Comparison of ENCODE assay signal across 8 cellular contexts in genomic region chr3:9248232-9249191, GRCh38. TPM values are rescaled to one million over a fixed set of nuclear protein-coding genes. Genes with fewer than 3 reads are reported as not detected.
DNase-seq lines count a peak whose midpoint lies in the region; ATAC-seq and TF ChIP-seq lines count a peak whose summit lies in the region.

No MANE protein-coding gene starts in this region.

- H2AFZ ChIP-seq in hepatocyte, result peak overlapping the region; percentile 81

- H3K27ac ChIP-seq in WERI-Rb-1 (peak overlapping the region; percentile 57), hepatocyte (peak overlapping the region; percentile 82)

- ATAC-seq in GM18511 (IDR thresholded peaks at IDR 0.05; ENCODE audit: unreplicated experiment) (no peak), GM21390 (IDR thresholded peaks at IDR 0.05; ENCODE audit: unreplicated experiment) (no peak)

- H3K4me3 ChIP-seq in AG09309 (ENCODE audit: control insufficient read depth, low read depth, low read length) (peak overlapping the region; percentile 47), HAP-1 (peak overlapping the region; percentile 46), WERI-Rb-1 (ENCODE audit: low read depth, low read length) (peak overlapping the region; percentile 58), hepatocyte (peak overlapping the region; percentile 77), skeletal muscle satellite cell (ENCODE audit: low read length) (no peak overlapping the region)

- H3K9me2 ChIP-seq in hepatocyte (replicated peaks; ENCODE audit: insufficient read depth), result no peaks in the 10 kb centered on the region

- H3K27me3 ChIP-seq in HAP-1 (ENCODE audit: low read depth), result no peaks in the 10 kb centered on the region
- no peaks in the 10 kb centered on the region for H3K27me3 ChIP-seq in WERI-Rb-1 (ENCODE audit: insufficient read depth, low read depth, severe bottlenecking)
- no peaks in the 10 kb centered on the region for H3K27me3 ChIP-seq in hepatocyte
- H3K27me3 ChIP-seq in skeletal muscle satellite cell (ENCODE audit: control insufficient read depth, insufficient read depth, low read length), result peaks cover 38% of the 10 kb centered on the region

- no peaks in the 10 kb centered on the region for H4K20me1 ChIP-seq in hepatocyte (ENCODE audit: insufficient read depth, poor library complexity, severe bottlenecking)

- no peaks in the 10 kb centered on the region for H3K36me3 ChIP-seq in HAP-1 (replicated peaks)
- no peaks in the 10 kb centered on the region for H3K36me3 ChIP-seq in WERI-Rb-1
- no peaks in the 10 kb centered on the region for H3K36me3 ChIP-seq in hepatocyte (replicated peaks; ENCODE audit: insufficient read depth, low read depth)
- H3K36me3 ChIP-seq in skeletal muscle satellite cell (ENCODE audit: insufficient read depth, low read length), result no peaks in the 10 kb centered on the region

- H3K9me3 ChIP-seq in HAP-1 (no peaks in the 10 kb centered on the region), WERI-Rb-1 (ENCODE audit: severe bottlenecking) (no peaks in the 10 kb centered on the region), hepatocyte (ENCODE audit: low read depth) (no peaks in the 10 kb centered on the region), skeletal muscle satellite cell (replicated peaks; ENCODE audit: low read length) (no peaks in the 10 kb centered on the region)

- H3K4me1 ChIP-seq in HAP-1, result peaks cover 3% of the 10 kb centered on the region
- H3K4me1 ChIP-seq in hepatocyte (ENCODE audit: insufficient read depth), result peaks cover 12% of the 10 kb centered on the region
- peaks cover 11% of the 10 kb centered on the region for H3K4me1 ChIP-seq in skeletal muscle satellite cell (ENCODE audit: control insufficient read depth, insufficient read depth, low read length)

- in situ Hi-C loops in HAP-1 (cut with MboI; ENCODE audit: low sequenced_read_pairs), result no loop called here

- no peak for DNase-seq in AG09309 (ENCODE audit: low read depth)
- DNase-seq in HAP-1 (ENCODE audit: low spot score in 2 of 2), result peak; percentile 41 to 55
- peak; percentile 34 for DNase-seq in WERI-Rb-1
- DNase-seq in hepatocyte (ENCODE audit: low spot score), result no peak
- DNase-seq in NCI-H446 (lab: John Stamatoyannopoulos, UW), result no peak

- no peak for TF ChIP-seq CTCF in AG09309 (IDR thresholded peaks at IDR 0.05; ENCODE audit: control insufficient read depth, insufficient read depth, low read depth, low read length, missing control alignments)
- TF ChIP-seq CTCF in WERI-Rb-1 (IDR thresholded peaks at IDR 0.05; ENCODE audit: low read depth, low read length), result no peak
- no peak for TF ChIP-seq CTCF in hepatocyte (IDR thresholded peaks at IDR 0.05; ENCODE audit: poor library complexity)

- 40% methylated on average over 19 of the region's 19 CpGs for WGBS in hepatocyte (ENCODE audit: low lambda C conversion rate, missing lambda C conversion rate)

- peak overlapping the region; percentile 90 for H3K4me2 ChIP-seq in hepatocyte
- H3K4me2 ChIP-seq in skeletal muscle satellite cell (ENCODE audit: low read length), result peak overlapping the region; percentile 93

- H3K79me2 ChIP-seq in hepatocyte, result peaks cover 12% of the 10 kb centered on the region

- no peak overlapping the region for H3K9ac ChIP-seq in skeletal muscle satellite cell (ENCODE audit: low read depth, low read length)

RNA-seq across cellular contexts. Expression of gene SRGAP3, which starts 0.9 kb away (rescaled TPM):
- total RNA-seq in hepatocyte, result 6.8 and 8.3 TPM in 2 replicates
- polyA plus RNA-seq in hepatocyte, result 7.4 and 7.9 TPM in 2 replicates
- 1.3 and 5.5 TPM in 2 replicates for total RNA-seq in skeletal muscle satellite cell (2012; rRNA removed)

Comparison
In these comparisons a context has a peak if more than half of its experiments do, and no peak if none do; other contexts are left out.
1. DNase-seq: peak in HAP-1 (2 of 2) and WERI-Rb-1 (single experiment); none in AG09309 (single experiment), hepatocyte (single experiment) and NCI-H446 (0 of 2).